In genomic region chr11:36326524-36327419, GRCh38 we compare ENCODE assay signal across 13 cellular contexts. TPM values are rescaled to one million over a fixed set of nuclear protein-coding genes. Genes with fewer than 3 reads are reported as not detected.
DNase-seq lines count a peak whose midpoint lies in the region; ATAC-seq lines count a peak whose summit lies in the region.
"Had no signal": no experiment of that assay in that cellular context is flagged by ENCODE, and none has a peak within 500 bp of the region (broad histone marks: within the 10 kb centered on the region; RNA-seq: fewer than 3 reads in every experiment).

No MANE protein-coding gene starts in this region.

- no peaks in the 10 kb centered on the region for H3K36me3 ChIP-seq in HAP-1 (replicated peaks)
- H3K36me3 ChIP-seq: esophagus squamous epithelium, neutrophil had no signal

- intact Hi-C loops in left colon (cut with DNase I, micrococcal nuclease) (no loop called here), left ventricle myocardium superior (cut with micrococcal nuclease) (no loop called here)

- H3K4me1 ChIP-seq in HAP-1: peaks cover 5% of the 10 kb centered on the region
- H3K4me1 ChIP-seq: esophagus squamous epithelium had no signal

- peak; percentile 72 for ATAC-seq in GM18519 (IDR thresholded peaks at IDR 0.05; ENCODE audit: low FRiP score, unreplicated experiment)
- peak; percentile 67 for ATAC-seq in GM21528 (IDR thresholded peaks at IDR 0.05; ENCODE audit: low FRiP score, unreplicated experiment)
- ATAC-seq in HG03442 (IDR thresholded peaks at IDR 0.05; ENCODE audit: unreplicated experiment): peak; percentile 42
- peak; percentile 52 for ATAC-seq in left colon
- no peak for ATAC-seq in left ventricle myocardium superior
- ATAC-seq in HG02840 (IDR thresholded peaks at IDR 0.05; ENCODE audit: low FRiP score, unreplicated experiment): no peak

- no peaks in the 10 kb centered on the region for H3K9me3 ChIP-seq in HAP-1
- H3K9me3 ChIP-seq: esophagus squamous epithelium, neutrophil had no signal

- DNase-seq in left colon (no peak), HAP-1 (ENCODE audit: low spot score in 2 of 2) (no peak), left ventricle myocardium superior (no peak)
- no peak for DNase-seq in stimulated activated naive CD4-positive, alpha-beta T cell (lab: John Stamatoyannopoulos, UW)
- DNase-seq: CD4-positive, alpha-beta T cell; esophagus squamous epithelium; Karpas-422; NCI-H2227 treated with DMSO at 0.1 percent for 48 hours had no signal

- no peaks in the 10 kb centered on the region for H3K27me3 ChIP-seq in HAP-1 (ENCODE audit: low read depth)
- H3K27me3 ChIP-seq: esophagus squamous epithelium, neutrophil had no signal

- H3K4me3 ChIP-seq in HAP-1: no peak overlapping the region
- H3K4me3 ChIP-seq: esophagus squamous epithelium had no signal

- in situ Hi-C loops in HAP-1 (cut with MboI; ENCODE audit: low sequenced_read_pairs): no loop called here

RNA-seq across cellular contexts. Expression of gene PRR5L, which starts 30.7 kb away (rescaled TPM):
- 100 to 1,000 TPM; 172 to 264 TPM for total RNA-seq in left colon
- total RNA-seq in left ventricle myocardium superior: 1.6 TPM

RNA-seq across cellular contexts. Expression of gene COMMD9, which starts 37.5 kb away (rescaled TPM):
- total RNA-seq in left colon: 10 to 100 TPM; 38.1 to 42.2 TPM
- 59.7 TPM for total RNA-seq in left ventricle myocardium superior

Comparison
In these comparisons a context has a peak if more than half of its experiments do, and no peak if none do; other contexts are left out.
1. ATAC-seq: peak in GM18519 (single experiment), GM21528 (single experiment), HG03442 (single experiment) and left colon (single experiment); none in left ventricle myocardium superior (single experiment) and HG02840 (single experiment).
2. RNA of gene PRR5L, which starts 30.7 kb away (total RNA-seq): 172 to 264 TPM in left colon; 1.6 TPM in left ventricle myocardium superior (single experiment); every median in the first group is over 10 times any median in the second.